2 cellular contexts compared by ENCODE assay signal in genomic region chr16:22842031-22842430, GRCh38. TPM values are rescaled to one million over a fixed set of nuclear protein-coding genes. Genes with fewer than 3 reads are reported as not detected.
"Had no signal": no experiment of that assay in that cellular context is flagged by ENCODE, and none has a peak within 500 bp of the region (broad histone marks: within the 10 kb centered on the region; RNA-seq: fewer than 3 reads in every experiment).

No MANE protein-coding gene starts in this region.

RNA-seq across cellular contexts. Expression of gene HS3ST2, which starts 28.1 kb away (rescaled TPM):
- total RNA-seq: G401, GM12878 had no signal
- polyA plus RNA-seq: GM12878 had no signal
